Comparison of ENCODE assay signal across 28 cellular contexts in the genomic region with DNA sequence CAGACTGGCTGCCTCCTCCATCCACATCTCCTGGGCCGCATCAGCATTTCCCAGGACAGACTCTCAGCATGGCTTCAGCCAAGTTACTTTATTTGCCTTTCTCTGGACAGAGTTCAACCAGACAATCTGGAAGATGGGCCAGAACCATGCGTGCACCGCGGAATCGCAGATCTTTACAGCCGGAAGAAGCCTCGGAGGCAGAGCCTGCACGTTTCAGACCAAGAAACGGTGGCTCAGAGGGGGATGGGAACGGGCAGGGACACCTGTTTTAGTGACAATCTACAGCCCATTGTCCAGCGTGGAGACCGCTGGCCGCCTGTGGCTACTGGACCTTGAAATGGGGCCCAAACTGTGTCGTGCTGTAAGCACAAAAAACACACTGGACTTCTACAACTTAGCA. TPM values are rescaled to one million over a fixed set of nuclear protein-coding genes. Genes with fewer than 3 reads are reported as not detected.
A peak's percentile ranks its signal among the peaks of the same experiment; 100 is the strongest.
DNase-seq lines count a peak whose midpoint lies in the region; ATAC-seq and TF ChIP-seq lines count a peak whose summit lies in the region.
"Had no signal": no experiment of that assay in that cellular context is flagged by ENCODE, and none has a peak within 500 bp of the region (broad histone marks: within the 10 kb centered on the region; RNA-seq: fewer than 3 reads in every experiment).

No MANE protein-coding gene starts in this region.

- no peak overlapping the region for H4K8ac ChIP-seq in H9 (replicated peaks; ENCODE audit: insufficient read length, low read depth, low read length)

- H3K4me3 Mint-ChIP-seq in H9, result peak overlapping the region in 1 of 2 experiments; percentile 60; a peak in 2 of 5 replicates
- H3K4me3 Mint-ChIP-seq in endodermal cell, result no peak overlapping the region
- H3K4me3 Mint-ChIP-seq: activated CD8-positive, alpha-beta T cell treated with anti-CD3 and anti-CD28 coated beads, Interleukin-2, amount 10 ng/mL, durations not matched to agents 7 days and 5 days; activated naive CD8-positive, alpha-beta T cell treated with anti-CD3 and anti-CD28 coated beads, Interleukin-2, amount 50 U/mL, for 24 hours; stimulated activated effector memory CD8-positive, alpha-beta T cell treated with anti-CD3 and anti-CD28 coated beads, Interleukin-12 subunit alpha, Interleukin-12 subunit beta, amount 100 ng/mL, for 72 hours had no signal

- no peak overlapping the region for H3K56ac ChIP-seq in H9 (ENCODE audit: insufficient read length, low read depth, low read length)

- peak overlapping the region; percentile 76 for H3K4me2 ChIP-seq in DND-41 (ENCODE audit: insufficient read depth, low read length)
- H3K4me2 ChIP-seq in H9 (ENCODE audit: insufficient read depth, insufficient read length, low read length), result no peak overlapping the region
- H3K4me2 ChIP-seq: BLaER1 had no signal

- H3K4ac ChIP-seq in H9 (ENCODE audit: low read depth, low read length), result no peak overlapping the region

- no peak overlapping the region for H2AK5ac ChIP-seq in H9 (ENCODE audit: insufficient read length, low read length)

- no peak for DNase-seq in DND-41
- DNase-seq in H9, result peak; percentile 25
- peak; percentile 35 for DNase-seq in endodermal cell
- no peak for DNase-seq in sigmoid colon
- no peak for DNase-seq in GOT3 (lab: John Stamatoyannopoulos, UW)
- no peak for DNase-seq in stimulated activated CD4-positive, alpha-beta T cell treated with anti-CD3 and anti-CD28 coated beads, Interleukin-2, amount 100 ng/mL, for 24 hours
- DNase-seq: activated CD4-positive, alpha-beta T cell treated with anti-CD3 and anti-CD28 coated beads for 1 hour; activated CD8-positive, alpha-beta T cell treated with anti-CD3 and anti-CD28 coated beads, Interleukin-2, amount 10 ng/mL, durations not matched to agents 7 days and 5 days; activated naive CD8-positive, alpha-beta T cell treated with anti-CD3 and anti-CD28 coated beads, Interleukin-2, amount 50 U/mL, for 24 hours; activated T-cell treated with anti-CD3 and anti-CD28 coated beads, Interleukin-2, amount 50 U/mL, for 1 hour; caudate nucleus; cortex of kidney; DMS153; IMR-90; NCI-H1048; NCI-H1694; NCI-H446; NCI-H82; Peyer's patch; SHP77 treated with DMSO at 0.1 percent for 48 hours; stimulated activated CD4-positive, alpha-beta T cell treated with anti-CD3 and anti-CD28 coated beads, Interleukin-15, amount 100 ng/mL, for 24 hours; upper lobe of left lung had no signal

- H3K36me3 Mint-ChIP-seq in H9 (ENCODE audit: insufficient read depth in 1 of 3, low read depth in 3 of 3) (peaks cover 2 to 25% (median 24%) of the 10 kb centered on the region in 3 experiments; a peak in 5 of 7 replicates), endodermal cell (ENCODE audit: low read depth) (peaks cover 22% of the 10 kb centered on the region)
- H3K36me3 Mint-ChIP-seq: stimulated activated effector memory CD8-positive, alpha-beta T cell treated with anti-CD3 and anti-CD28 coated beads, Interleukin-12 subunit alpha, Interleukin-12 subunit beta, amount 100 ng/mL, for 72 hours had no signal

- H3K27ac ChIP-seq in DND-41 (ENCODE audit: low read length) (peak overlapping the region; percentile 42; the same call in 1 of the 2 replicates), H9 (ENCODE audit: insufficient read length, low read depth, low read length) (no peak overlapping the region), endodermal cell (ENCODE audit: low read depth, low read length) (no peak overlapping the region), sigmoid colon (peak overlapping the region in 3 of 4 donors; percentile 56 to 87 (median 73))
- H3K27ac ChIP-seq: BLaER1, parathyroid adenoma, Peyer's patch, upper lobe of left lung had no signal

- H4K5ac ChIP-seq in H9 (ENCODE audit: insufficient read length, low read depth, low read length), result no peak overlapping the region

- H2BK15ac ChIP-seq in H9 (ENCODE audit: low read depth, low read length), result no peak overlapping the region

- peak overlapping the region in 2 of 3 experiments; percentile 76 to 93; a peak in 4 of 7 replicates for H3K27ac Mint-ChIP-seq in H9
- no peak overlapping the region for H3K27ac Mint-ChIP-seq in endodermal cell
- H3K27ac Mint-ChIP-seq: activated CD8-positive, alpha-beta T cell treated with anti-CD3 and anti-CD28 coated beads, Interleukin-2, amount 10 ng/mL, durations not matched to agents 7 days and 5 days; activated naive CD8-positive, alpha-beta T cell treated with anti-CD3 and anti-CD28 coated beads, Interleukin-2, amount 50 U/mL, for 24 hours; stimulated activated effector memory CD8-positive, alpha-beta T cell treated with anti-CD3 and anti-CD28 coated beads, Interleukin-12 subunit alpha, Interleukin-12 subunit beta, amount 100 ng/mL, for 72 hours had no signal

- peak overlapping the region in 1 of 2 experiments; percentile 24; a peak in 2 of 4 replicates for H3K4me3 ChIP-seq in DND-41 (ENCODE audit: low read depth in 1 of 2, low read length in 2 of 2)
- H3K4me3 ChIP-seq in endodermal cell (ENCODE audit: low read length), result no peak overlapping the region
- H3K4me3 ChIP-seq in sigmoid colon, result no peak overlapping the region
- H3K4me3 ChIP-seq: BLaER1, Peyer's patch, upper lobe of left lung had no signal

- H2BK5ac ChIP-seq in H9 (ENCODE audit: insufficient read length, low read length), result no peak overlapping the region

- no peaks in the 10 kb centered on the region for H3K79me1 ChIP-seq in H9 (ENCODE audit: insufficient read depth, low read depth, low read length, poor library complexity, severe bottlenecking)

- H2BK12ac ChIP-seq in H9 (ENCODE audit: insufficient read length, low read depth, low read length), result no peak overlapping the region

- no peaks in the 10 kb centered on the region for H3K27me3 ChIP-seq in DND-41 (ENCODE audit: insufficient read depth, low read length, poor library complexity)
- H3K27me3 ChIP-seq in H9 (ENCODE audit: insufficient read depth, low read length), result peaks cover 24% of the 10 kb centered on the region; the same call in 1 of the 2 replicates
- peaks cover 32% of the 10 kb centered on the region for H3K27me3 ChIP-seq in endodermal cell (ENCODE audit: control insufficient read depth, insufficient read depth, low read length, poor library complexity, severe bottlenecking)
- peaks cover 6 to 26% (median 21%) of the 10 kb centered on the region in 3 donors for H3K27me3 ChIP-seq in sigmoid colon

- H3K79me2 ChIP-seq in DND-41 (ENCODE audit: insufficient read depth, low read length) (peaks cover 73% of the 10 kb centered on the region), H9 (ENCODE audit: insufficient read depth, low read length) (no peaks in the 10 kb centered on the region)
- H3K79me2 ChIP-seq: parathyroid adenoma had no signal

- H2BK20ac ChIP-seq in H9 (ENCODE audit: low read depth, low read length, poor library complexity, severe bottlenecking), result no peak overlapping the region

- H3K9ac ChIP-seq in DND-41 (ENCODE audit: low read depth, low read length) (no peak overlapping the region), H9 (ENCODE audit: extremely low read depth, insufficient read length, low read length) (no peak overlapping the region), endodermal cell (ENCODE audit: extremely low read depth, low read length, poor library complexity, severe bottlenecking) (no peak overlapping the region)
- H3K9ac ChIP-seq: BLaER1, parathyroid adenoma had no signal

- H3K36me3 ChIP-seq in DND-41 (ENCODE audit: insufficient read depth, low read length) (peaks cover 66% of the 10 kb centered on the region), endodermal cell (ENCODE audit: control insufficient read depth, insufficient read depth, low read length) (no peaks in the 10 kb centered on the region), sigmoid colon (peaks cover 0 to 20% (median 0%) of the 10 kb centered on the region in 4 donors)
- H3K36me3 ChIP-seq: BLaER1, Peyer's patch, upper lobe of left lung had no signal

- no peak for TF ChIP-seq EP300 in sigmoid colon (IDR thresholded peaks at IDR 0.05)

- no peak for TF ChIP-seq POLR2A in sigmoid colon (IDR thresholded peaks at IDR 0.05)

- no peak for ATAC-seq in DND-41 (ENCODE audit: insufficient read depth, low read depth)
- no peak for ATAC-seq in HG03469 (IDR thresholded peaks at IDR 0.05; ENCODE audit: unreplicated experiment)
- ATAC-seq: activated CD8-positive, alpha-beta T cell treated with anti-CD3 and anti-CD28 coated beads, Interleukin-2, amount 10 ng/mL, durations not matched to agents 7 days and 5 days; activated naive CD8-positive, alpha-beta T cell treated with anti-CD3 and anti-CD28 coated beads, Interleukin-2, amount 50 U/mL, for 24 hours; HCT116; stimulated activated effector memory CD8-positive, alpha-beta T cell treated with anti-CD3 and anti-CD28 coated beads, Interleukin-12 subunit alpha, Interleukin-12 subunit beta, amount 100 ng/mL, for 72 hours had no signal

- H3K23me2 ChIP-seq in H9 (ENCODE audit: insufficient read length, low read depth, low read length, poor library complexity, severe bottlenecking), result peaks cover 12% of the 10 kb centered on the region

- H3K9me3 Mint-ChIP-seq in H9, result peaks cover 4 to 12% of the 10 kb centered on the region in 2 experiments
- H3K9me3 Mint-ChIP-seq in endodermal cell, result peaks cover 20% of the 10 kb centered on the region
- H3K9me3 Mint-ChIP-seq: activated naive CD8-positive, alpha-beta T cell treated with anti-CD3 and anti-CD28 coated beads, Interleukin-2, amount 50 U/mL, for 24 hours; stimulated activated effector memory CD8-positive, alpha-beta T cell treated with anti-CD3 and anti-CD28 coated beads, Interleukin-12 subunit alpha, Interleukin-12 subunit beta, amount 100 ng/mL, for 72 hours had no signal

- TF ChIP-seq CTCF in DND-41 (IDR thresholded peaks at IDR 0.05; ENCODE audit: borderline replicate concordance, extremely low read depth, low read length, poor library complexity, severe bottlenecking) (no peak), H9 (conservative IDR thresholded peaks at IDR 0.05) (no peak), endodermal cell (conservative IDR thresholded peaks at IDR 0.05) (no peak), sigmoid colon (IDR thresholded peaks at IDR 0.05) (no peak)

- peaks cover 43% of the 10 kb centered on the region for H3K4me1 ChIP-seq in DND-41 (ENCODE audit: insufficient read depth, low read length)
- peaks cover 8% of the 10 kb centered on the region for H3K4me1 ChIP-seq in H9 (ENCODE audit: insufficient read depth, low read length)
- peaks cover 4% of the 10 kb centered on the region for H3K4me1 ChIP-seq in endodermal cell (ENCODE audit: control insufficient read depth, insufficient read depth, low read length)
- H3K4me1 ChIP-seq in sigmoid colon, result peaks cover 0 to 44% (median 22%) of the 10 kb centered on the region in 4 donors

- H2AFZ ChIP-seq in DND-41 (ENCODE audit: low read depth, low read length) (no peak overlapping the region), H9 (ENCODE audit: low read length) (no peak overlapping the region)

- H4K91ac ChIP-seq in H9 (ENCODE audit: insufficient read length, low read depth, low read length), result no peak overlapping the region

- intact Hi-C loops in sigmoid colon (cut with DNase I), result loop anchor here (5.0 kb wide), 1 partner anchor 109 kb away; no protein-coding TSS in a partner anchor

- no peak overlapping the region for H3K23ac ChIP-seq in H9 (ENCODE audit: insufficient read length, low read depth, low read length)

- H3K27me3 Mint-ChIP-seq in H9 (ENCODE audit: low read depth) (peaks cover 36% of the 10 kb centered on the region), endodermal cell (ENCODE audit: insufficient read depth) (peaks cover 32% of the 10 kb centered on the region)

- peaks cover 44 to 61% of the 10 kb centered on the region in 2 experiments for H3K4me1 Mint-ChIP-seq in H9
- H3K4me1 Mint-ChIP-seq in endodermal cell, result peaks cover 32% of the 10 kb centered on the region
- H3K4me1 Mint-ChIP-seq: stimulated activated effector memory CD8-positive, alpha-beta T cell treated with anti-CD3 and anti-CD28 coated beads, Interleukin-12 subunit alpha, Interleukin-12 subunit beta, amount 100 ng/mL, for 72 hours had no signal

- no CpG with 5 or more reads among the region's 14 CpGs for WGBS in H9 (ENCODE audit: extremely low coverage, insufficient read length, low lambda C conversion rate)
- 83 to 87% methylated on average over 10 to 14 of the region's 14 CpGs for WGBS in endodermal cell (ENCODE audit: insufficient coverage in 1 of 2, insufficient read length in 1 of 2), 2 experiments
- 89 to 90% methylated on average over 14 of the region's 14 CpGs for WGBS in sigmoid colon, 2 donors

- H3K18ac ChIP-seq in H9 (ENCODE audit: insufficient read length, low read depth, low read length), result no peak overlapping the region

- H4K20me1 ChIP-seq in DND-41 (ENCODE audit: insufficient read depth, low read length) (peaks cover 4% of the 10 kb centered on the region; the same call in 1 of the 2 replicates), H9 (ENCODE audit: control insufficient read depth, insufficient read depth, insufficient read length) (no peaks in the 10 kb centered on the region)

- no peaks in the 10 kb centered on the region for H3K9me3 ChIP-seq in DND-41 (ENCODE audit: insufficient read depth, low read length, severe bottlenecking)
- no peaks in the 10 kb centered on the region for H3K9me3 ChIP-seq in H9 (ENCODE audit: control insufficient read depth, low read depth, low read length)
- H3K9me3 ChIP-seq in endodermal cell (ENCODE audit: control insufficient read depth, low read length), result peaks cover 44% of the 10 kb centered on the region
- H3K9me3 ChIP-seq in sigmoid colon, result no peaks in the 10 kb centered on the region
- H3K9me3 ChIP-seq: Peyer's patch, upper lobe of left lung had no signal

- H3T11ph ChIP-seq in H9 (ENCODE audit: low read length), result no peak overlapping the region

- H3K14ac ChIP-seq in H9 (ENCODE audit: insufficient read depth, low read length), result no peak overlapping the region

- no peak overlapping the region for H2BK120ac ChIP-seq in H9 (ENCODE audit: low read depth, low read length, poor library complexity, severe bottlenecking)

RNA-seq across cellular contexts. Expression of a gene that starts 3.5 kb away (rescaled TPM):
- 1.5 and 1.6 TPM in 2 replicates for total RNA-seq in H9 (2021)
- 1 to 10 TPM in 1 of 2 donors, under 1 TPM in 1; 0.64 to 1.8 TPM for total RNA-seq in endodermal cell
- polyA plus RNA-seq in endodermal cell (2013, experiment 1 of 2), result 0.57 TPM
- 0.41 TPM for polyA plus RNA-seq in endodermal cell (2013, experiment 2 of 2)
- 10 to 100 TPM; 11.7 to 21.4 (median 15.7) TPM for total RNA-seq in sigmoid colon
- 1 to 10 TPM in 2 of 3 donors, under 1 TPM in 1; 0.23 to 3.0 (median 2.4) TPM for polyA plus RNA-seq in sigmoid colon
- total RNA-seq: activated CD8-positive, alpha-beta T cell treated with anti-CD3 and anti-CD28 coated beads, Interleukin-2, amount 10 ng/mL, durations not matched to agents 7 days and 5 days; fibroblast of villous mesenchyme; IMR-90 had no signal
- polyA plus RNA-seq: IMR-90 had no signal

Comparison
In these comparisons a context has a peak if more than half of its experiments do, and no peak if none do; other contexts are left out.
1. DNase-seq: peak in H9 (single experiment) and endodermal cell (single experiment); none in DND-41 (single experiment), sigmoid colon (single experiment), GOT3 (single experiment) and stimulated activated CD4-positive, alpha-beta T cell treated with anti-CD3 and anti-CD28 coated beads, Interleukin-2, amount 100 ng/mL, for 24 hours (0 of 2).
2. H3K27ac ChIP-seq: peak in DND-41 (single experiment) and sigmoid colon (3 of 4); none in H9 (single experiment) and endodermal cell (single experiment).